ENCODE assay signal across 1 cellular context in the genomic region with DNA sequence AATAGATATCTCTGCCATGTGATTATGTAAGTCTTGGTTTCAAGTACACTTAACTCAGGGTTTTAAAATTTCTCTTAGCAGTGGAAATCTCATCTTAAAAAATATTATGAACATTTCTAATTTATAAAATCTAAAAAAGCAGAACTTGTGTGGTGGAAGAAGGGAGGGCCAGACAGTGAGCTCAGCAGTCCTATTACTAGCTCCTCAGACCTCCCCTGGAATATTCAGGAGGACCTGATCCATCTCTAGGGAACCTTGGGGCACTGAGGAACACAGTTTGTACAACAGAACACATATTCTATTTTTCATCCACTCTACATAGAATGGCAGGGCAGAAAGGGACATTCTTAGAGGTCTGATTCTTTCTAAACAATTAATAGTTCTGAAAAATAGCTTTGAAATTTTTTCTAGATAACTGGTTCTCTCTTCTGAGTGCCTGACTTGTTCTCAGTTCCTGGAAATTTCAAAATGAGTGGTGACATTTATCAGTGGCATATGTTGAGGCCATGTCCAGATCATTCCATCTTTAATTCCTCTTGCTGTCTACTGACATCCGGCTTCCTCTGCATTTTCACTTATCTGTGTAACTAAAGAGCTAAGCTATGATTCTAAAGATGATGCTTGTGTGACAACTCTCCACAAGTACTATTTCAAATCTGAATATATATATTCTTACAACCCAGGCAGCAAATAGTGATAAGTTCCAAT.
A peak's percentile ranks its signal among the peaks of the same experiment; 100 is the strongest.
TF ChIP-seq lines count a peak whose summit lies in the region.

No MANE protein-coding gene starts in this region.

TF ChIP-seq in HepG2, 621 proteins besides CTCF, POLR2A, EP300 and RAD21 (continued from another document):
- TF ChIP-seq ZNF138 (CRISPR knock-in tag; IDR thresholded peaks at IDR 0.05; ENCODE audit: low read depth) (no peak), RARG (CRISPR knock-in tag; IDR thresholded peaks at IDR 0.05; ENCODE audit: low read depth) (no peak), ASH2L (IDR thresholded peaks at IDR 0.05; ENCODE audit: insufficient read length, low read depth, low read length) (peak; percentile 87), ZNF841 (CRISPR knock-in tag; IDR thresholded peaks at IDR 0.05; ENCODE audit: borderline replicate concordance) (no peak), SP4 (CRISPR knock-in tag; IDR thresholded peaks at IDR 0.05) (no peak), RELA (CRISPR knock-in tag; IDR thresholded peaks at IDR 0.05) (no peak), ZNF589 (CRISPR knock-in tag; conservative IDR thresholded peaks at IDR 0.05) (no peak), SATB2 (CRISPR knock-in tag; IDR thresholded peaks at IDR 0.05) (no peak), EHMT2 (IDR thresholded peaks at IDR 0.05; ENCODE audit: borderline replicate concordance, low read depth, low read length) (peak; percentile 40; the same call in 1 of the 2 replicates), ZFYVE20 (CRISPR knock-in tag; IDR thresholded peaks at IDR 0.05; ENCODE audit: borderline replicate concordance, low read depth) (no peak), FOSL1 (CRISPR knock-in tag; IDR thresholded peaks at IDR 0.05; ENCODE audit: borderline replicate concordance) (no peak), ELF4 (CRISPR knock-in tag; IDR thresholded peaks at IDR 0.05; ENCODE audit: borderline replicate concordance) (no peak), SMAD3 (CRISPR knock-in tag; IDR thresholded peaks at IDR 0.05) (no peak), GATA4 (IDR thresholded peaks at IDR 0.05; ENCODE audit: borderline replicate concordance, low read depth) (no peak), ZNF225 (CRISPR knock-in tag; IDR thresholded peaks at IDR 0.05) (no peak), CHD4 (IDR thresholded peaks at IDR 0.05; ENCODE audit: borderline replicate concordance, low read length) (peak; percentile 73; the same call in 1 of the 2 replicates), ATRX (CRISPR knock-in tag; IDR thresholded peaks at IDR 0.05; ENCODE audit: borderline replicate concordance) (no peak)
- TF ChIP-seq, protein P1, sequence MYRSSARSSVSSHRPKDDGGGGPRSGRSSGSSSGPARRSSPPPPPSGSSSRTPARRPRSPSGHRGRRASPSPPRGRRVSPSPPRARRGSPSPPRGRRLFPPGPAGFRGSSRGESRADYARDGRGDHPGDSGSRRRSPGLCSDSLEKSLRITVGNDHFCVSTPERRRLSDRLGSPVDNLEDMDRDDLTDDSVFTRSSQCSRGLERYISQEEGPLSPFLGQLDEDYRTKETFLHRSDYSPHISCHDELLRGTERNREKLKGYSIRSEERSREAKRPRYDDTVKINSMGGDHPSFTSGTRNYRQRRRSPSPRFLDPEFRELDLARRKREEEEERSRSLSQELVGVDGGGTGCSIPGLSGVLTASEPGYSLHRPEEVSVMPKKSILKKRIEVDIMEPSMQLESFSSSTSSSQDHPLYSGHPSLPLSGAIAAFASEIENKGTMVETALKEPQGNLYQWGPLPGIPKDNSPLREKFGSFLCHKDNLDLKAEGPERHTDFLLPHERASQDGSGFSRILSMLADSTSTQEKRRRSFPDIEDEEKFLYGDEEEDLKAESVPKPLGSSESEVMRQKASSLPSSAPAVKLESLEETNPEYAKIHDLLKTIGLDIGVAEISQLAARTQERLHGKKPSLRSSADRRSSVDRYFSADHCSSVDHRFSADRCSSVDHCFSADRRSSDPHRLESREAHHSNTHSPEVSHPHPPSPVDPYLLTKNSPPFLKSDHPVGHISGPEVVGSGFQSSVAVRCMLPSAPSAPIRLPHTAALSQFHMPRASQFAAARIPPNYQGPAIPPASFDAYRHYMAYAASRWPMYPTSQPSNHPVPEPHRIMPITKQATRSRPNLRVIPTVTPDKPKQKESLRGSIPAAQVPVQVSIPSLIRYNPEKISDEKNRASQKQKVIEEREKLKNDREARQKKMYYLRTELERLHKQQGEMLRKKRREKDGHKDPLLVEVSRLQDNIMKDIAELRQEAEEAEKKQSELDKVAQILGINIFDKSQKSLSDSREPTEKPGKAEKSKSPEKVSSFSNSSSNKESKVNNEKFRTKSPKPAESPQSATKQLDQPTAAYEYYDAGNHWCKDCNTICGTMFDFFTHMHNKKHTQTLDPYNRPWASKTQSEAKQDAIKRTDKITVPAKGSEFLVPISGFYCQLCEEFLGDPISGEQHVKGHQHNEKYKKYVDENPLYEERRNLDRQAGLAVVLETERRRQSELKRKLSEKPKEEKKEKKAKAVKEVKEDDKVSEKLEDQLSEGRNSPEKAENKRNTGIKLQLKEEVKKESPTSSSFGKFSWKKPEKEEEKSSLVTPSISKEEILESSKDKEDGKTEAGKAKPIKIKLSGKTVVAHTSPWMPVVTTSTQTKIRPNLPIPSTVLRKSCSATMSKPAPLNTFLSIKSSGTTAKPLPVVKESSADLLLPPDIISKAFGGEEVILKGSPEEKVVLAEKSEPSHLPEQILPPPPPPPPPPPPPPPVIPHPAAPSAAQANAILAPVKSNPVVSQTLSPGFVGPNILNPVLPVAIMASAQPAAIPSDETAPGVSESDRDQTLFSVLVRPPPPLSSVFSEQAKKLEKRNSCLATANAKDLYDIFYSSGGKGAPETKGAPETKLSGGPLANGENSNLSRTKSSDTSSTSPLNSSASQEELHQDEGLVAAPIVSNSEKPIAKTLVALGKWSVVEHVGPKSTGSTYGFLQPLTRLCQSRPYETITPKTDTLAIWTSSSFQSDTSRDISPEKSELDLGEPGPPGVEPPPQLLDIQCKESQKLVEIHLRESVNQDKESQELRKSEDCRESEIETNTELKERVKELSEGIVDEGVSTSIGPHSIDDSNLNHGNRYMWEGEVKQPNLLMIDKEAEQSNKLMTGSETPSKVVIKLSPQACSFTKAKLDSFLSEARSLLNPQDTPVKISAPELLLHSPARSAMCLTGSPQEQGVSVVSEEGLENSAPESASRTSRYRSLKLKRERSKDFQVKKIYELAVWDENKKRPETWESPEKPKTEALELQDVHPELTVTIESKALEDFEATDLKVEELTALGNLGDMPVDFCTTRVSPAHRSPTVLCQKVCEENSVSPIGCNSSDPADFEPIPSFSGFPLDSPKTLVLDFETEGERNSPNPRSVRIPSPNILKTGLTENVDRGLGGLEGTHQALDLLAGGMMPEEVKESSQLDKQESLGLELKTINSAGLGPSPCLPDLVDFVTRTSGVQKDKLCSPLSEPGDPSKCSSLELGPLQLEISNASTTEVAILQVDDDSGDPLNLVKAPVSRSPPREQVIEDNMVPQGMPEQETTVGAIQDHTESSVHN (CRISPR knock-in tag; IDR thresholded peaks at IDR 0.05): no peak
- TF ChIP-seq, protein P2, sequence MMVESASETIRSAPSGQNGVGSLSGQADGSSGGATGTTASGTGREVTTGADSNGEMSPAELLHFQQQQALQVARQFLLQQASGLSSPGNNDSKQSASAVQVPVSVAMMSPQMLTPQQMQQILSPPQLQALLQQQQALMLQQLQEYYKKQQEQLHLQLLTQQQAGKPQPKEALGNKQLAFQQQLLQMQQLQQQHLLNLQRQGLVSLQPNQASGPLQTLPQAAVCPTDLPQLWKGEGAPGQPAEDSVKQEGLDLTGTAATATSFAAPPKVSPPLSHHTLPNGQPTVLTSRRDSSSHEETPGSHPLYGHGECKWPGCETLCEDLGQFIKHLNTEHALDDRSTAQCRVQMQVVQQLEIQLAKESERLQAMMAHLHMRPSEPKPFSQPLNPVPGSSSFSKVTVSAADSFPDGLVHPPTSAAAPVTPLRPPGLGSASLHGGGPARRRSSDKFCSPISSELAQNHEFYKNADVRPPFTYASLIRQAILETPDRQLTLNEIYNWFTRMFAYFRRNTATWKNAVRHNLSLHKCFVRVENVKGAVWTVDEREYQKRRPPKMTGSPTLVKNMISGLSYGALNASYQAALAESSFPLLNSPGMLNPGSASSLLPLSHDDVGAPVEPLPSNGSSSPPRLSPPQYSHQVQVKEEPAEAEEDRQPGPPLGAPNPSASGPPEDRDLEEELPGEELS (CRISPR knock-in tag; IDR thresholded peaks at IDR 0.05): no peak
- TF ChIP-seq, protein P3, sequence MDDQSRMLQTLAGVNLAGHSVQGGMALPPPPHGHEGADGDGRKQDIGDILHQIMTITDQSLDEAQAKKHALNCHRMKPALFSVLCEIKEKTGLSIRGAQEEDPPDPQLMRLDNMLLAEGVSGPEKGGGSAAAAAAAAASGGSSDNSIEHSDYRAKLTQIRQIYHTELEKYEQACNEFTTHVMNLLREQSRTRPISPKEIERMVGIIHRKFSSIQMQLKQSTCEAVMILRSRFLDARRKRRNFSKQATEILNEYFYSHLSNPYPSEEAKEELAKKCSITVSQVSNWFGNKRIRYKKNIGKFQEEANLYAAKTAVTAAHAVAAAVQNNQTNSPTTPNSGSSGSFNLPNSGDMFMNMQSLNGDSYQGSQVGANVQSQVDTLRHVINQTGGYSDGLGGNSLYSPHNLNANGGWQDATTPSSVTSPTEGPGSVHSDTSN (CRISPR knock-in tag; IDR thresholded peaks at IDR 0.05; ENCODE audit: borderline replicate concordance): no peak
- TF ChIP-seq, protein P4, sequence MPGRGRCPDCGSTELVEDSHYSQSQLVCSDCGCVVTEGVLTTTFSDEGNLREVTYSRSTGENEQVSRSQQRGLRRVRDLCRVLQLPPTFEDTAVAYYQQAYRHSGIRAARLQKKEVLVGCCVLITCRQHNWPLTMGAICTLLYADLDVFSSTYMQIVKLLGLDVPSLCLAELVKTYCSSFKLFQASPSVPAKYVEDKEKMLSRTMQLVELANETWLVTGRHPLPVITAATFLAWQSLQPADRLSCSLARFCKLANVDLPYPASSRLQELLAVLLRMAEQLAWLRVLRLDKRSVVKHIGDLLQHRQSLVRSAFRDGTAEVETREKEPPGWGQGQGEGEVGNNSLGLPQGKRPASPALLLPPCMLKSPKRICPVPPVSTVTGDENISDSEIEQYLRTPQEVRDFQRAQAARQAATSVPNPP (CRISPR knock-in tag; IDR thresholded peaks at IDR 0.05): 0 out of 2 replicates have a peak, but pooled peaks have one; percentile 47
- TF ChIP-seq, protein P5, sequence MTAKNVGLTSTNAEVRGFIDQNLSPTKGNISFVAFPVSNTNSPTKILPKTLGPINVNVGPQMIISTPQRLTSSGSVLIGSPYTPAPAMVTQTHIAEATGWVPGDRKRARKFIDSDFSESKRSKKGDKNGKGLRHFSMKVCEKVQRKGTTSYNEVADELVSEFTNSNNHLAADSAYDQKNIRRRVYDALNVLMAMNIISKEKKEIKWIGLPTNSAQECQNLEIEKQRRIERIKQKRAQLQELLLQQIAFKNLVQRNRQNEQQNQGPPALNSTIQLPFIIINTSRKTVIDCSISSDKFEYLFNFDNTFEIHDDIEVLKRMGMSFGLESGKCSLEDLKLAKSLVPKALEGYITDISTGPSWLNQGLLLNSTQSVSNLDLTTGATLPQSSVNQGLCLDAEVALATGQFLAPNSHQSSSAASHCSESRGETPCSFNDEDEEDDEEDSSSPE (CRISPR knock-in tag; IDR thresholded peaks at IDR 0.05): no peak
- TF ChIP-seq, protein P6, sequence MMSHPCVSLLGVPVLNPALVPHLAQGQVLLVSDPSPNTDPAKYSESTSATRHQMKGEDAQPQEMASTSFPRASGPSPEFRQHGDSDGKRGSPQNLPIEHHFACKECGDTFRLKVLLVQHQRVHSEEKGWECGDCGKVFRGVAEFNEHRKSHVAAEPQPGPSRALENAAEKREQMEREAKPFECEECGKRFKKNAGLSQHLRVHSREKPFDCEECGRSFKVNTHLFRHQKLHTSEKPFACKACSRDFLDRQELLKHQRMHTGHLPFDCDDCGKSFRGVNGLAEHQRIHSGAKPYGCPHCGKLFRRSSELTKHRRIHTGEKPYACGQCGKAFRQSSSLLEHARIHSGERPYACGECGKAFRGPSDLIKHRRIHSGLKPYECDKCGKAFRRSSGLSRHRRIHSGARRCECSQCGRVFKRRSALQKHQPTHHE (CRISPR knock-in tag; IDR thresholded peaks at IDR 0.05; ENCODE audit: borderline replicate concordance): no peak
- TF ChIP-seq, protein P7, sequence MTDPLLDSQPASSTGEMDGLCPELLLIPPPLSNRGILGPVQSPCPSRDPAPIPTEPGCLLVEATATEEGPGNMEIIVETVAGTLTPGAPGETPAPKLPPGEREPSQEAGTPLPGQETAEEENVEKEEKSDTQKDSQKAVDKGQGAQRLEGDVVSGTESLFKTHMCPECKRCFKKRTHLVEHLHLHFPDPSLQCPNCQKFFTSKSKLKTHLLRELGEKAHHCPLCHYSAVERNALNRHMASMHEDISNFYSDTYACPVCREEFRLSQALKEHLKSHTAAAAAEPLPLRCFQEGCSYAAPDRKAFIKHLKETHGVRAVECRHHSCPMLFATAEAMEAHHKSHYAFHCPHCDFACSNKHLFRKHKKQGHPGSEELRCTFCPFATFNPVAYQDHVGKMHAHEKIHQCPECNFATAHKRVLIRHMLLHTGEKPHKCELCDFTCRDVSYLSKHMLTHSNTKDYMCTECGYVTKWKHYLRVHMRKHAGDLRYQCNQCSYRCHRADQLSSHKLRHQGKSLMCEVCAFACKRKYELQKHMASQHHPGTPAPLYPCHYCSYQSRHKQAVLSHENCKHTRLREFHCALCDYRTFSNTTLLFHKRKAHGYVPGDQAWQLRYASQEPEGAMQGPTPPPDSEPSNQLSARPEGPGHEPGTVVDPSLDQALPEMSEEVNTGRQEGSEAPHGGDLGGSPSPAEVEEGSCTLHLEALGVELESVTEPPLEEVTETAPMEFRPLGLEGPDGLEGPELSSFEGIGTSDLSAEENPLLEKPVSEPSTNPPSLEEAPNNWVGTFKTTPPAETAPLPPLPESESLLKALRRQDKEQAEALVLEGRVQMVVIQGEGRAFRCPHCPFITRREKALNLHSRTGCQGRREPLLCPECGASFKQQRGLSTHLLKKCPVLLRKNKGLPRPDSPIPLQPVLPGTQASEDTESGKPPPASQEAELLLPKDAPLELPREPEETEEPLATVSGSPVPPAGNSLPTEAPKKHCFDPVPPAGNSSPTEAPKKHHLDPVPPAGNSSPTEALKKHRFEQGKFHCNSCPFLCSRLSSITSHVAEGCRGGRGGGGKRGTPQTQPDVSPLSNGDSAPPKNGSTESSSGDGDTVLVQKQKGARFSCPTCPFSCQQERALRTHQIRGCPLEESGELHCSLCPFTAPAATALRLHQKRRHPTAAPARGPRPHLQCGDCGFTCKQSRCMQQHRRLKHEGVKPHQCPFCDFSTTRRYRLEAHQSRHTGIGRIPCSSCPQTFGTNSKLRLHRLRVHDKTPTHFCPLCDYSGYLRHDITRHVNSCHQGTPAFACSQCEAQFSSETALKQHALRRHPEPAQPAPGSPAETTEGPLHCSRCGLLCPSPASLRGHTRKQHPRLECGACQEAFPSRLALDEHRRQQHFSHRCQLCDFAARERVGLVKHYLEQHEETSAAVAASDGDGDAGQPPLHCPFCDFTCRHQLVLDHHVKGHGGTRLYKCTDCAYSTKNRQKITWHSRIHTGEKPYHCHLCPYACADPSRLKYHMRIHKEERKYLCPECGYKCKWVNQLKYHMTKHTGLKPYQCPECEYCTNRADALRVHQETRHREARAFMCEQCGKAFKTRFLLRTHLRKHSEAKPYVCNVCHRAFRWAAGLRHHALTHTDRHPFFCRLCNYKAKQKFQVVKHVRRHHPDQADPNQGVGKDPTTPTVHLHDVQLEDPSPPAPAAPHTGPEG (CRISPR knock-in tag; IDR thresholded peaks at IDR 0.05): no peak
TF ChIP-seq in HepG2: peak in this region for 4.
